24 cellular contexts compared by ENCODE assay signal in genomic region chr12:48446372-48446771, GRCh38. TPM values are rescaled to one million over a fixed set of nuclear protein-coding genes. Genes with fewer than 3 reads are reported as not detected.
DNase-seq lines count a peak whose midpoint lies in the region; ATAC-seq and TF ChIP-seq lines count a peak whose summit lies in the region.
"Had no signal": no experiment of that assay in that cellular context is flagged by ENCODE, and none has a peak within 500 bp of the region (broad histone marks: within the 10 kb centered on the region; RNA-seq: fewer than 3 reads in every experiment).

No MANE protein-coding gene starts in this region.

- H3K4me3 ChIP-seq in heart left ventricle = no peak overlapping the region
- H3K4me3 ChIP-seq in right cardiac atrium (ENCODE audit: low read length) = no peak overlapping the region
- H3K4me3 ChIP-seq in KMS-11 (IDR thresholded peaks at IDR 0.05; ENCODE audit: insufficient read depth, low read depth, low read length) = no peak overlapping the region
- no peak overlapping the region for H3K4me3 ChIP-seq in neuronal stem cell (ENCODE audit: low read length in 2 of 2)
- H3K4me3 ChIP-seq: SJSA1, uterus had no signal

- no peak overlapping the region for H3K9ac ChIP-seq in KMS-11
- H3K9ac ChIP-seq in neuronal stem cell (ENCODE audit: low read depth, low read length, poor library complexity) = no peak overlapping the region

- H3K9me3 Mint-ChIP-seq in progenitor cell of endocrine pancreas (ENCODE audit: low read depth) = peaks cover 6% of the 10 kb centered on the region

- H3K27ac ChIP-seq in heart left ventricle = peak overlapping the region in 4 of 12 donors; percentile 2 to 51 (median 30)
- no peak overlapping the region for H3K27ac ChIP-seq in right cardiac atrium (ENCODE audit: low read length)
- no peak overlapping the region for H3K27ac ChIP-seq in KMS-11
- H3K27ac ChIP-seq in neuronal stem cell (replicated peaks; ENCODE audit: low read length) = no peak overlapping the region
- H3K27ac ChIP-seq: HL-60, neutrophil, SJSA1, uterus had no signal

- H3K4me1 ChIP-seq in heart left ventricle (peaks cover 0 to 15% (median 8%) of the 10 kb centered on the region in 12 donors), right cardiac atrium (ENCODE audit: control insufficient read depth, insufficient read depth, low read length) (peaks cover 2% of the 10 kb centered on the region), KMS-11 (ENCODE audit: low read depth, poor library complexity, severe bottlenecking) (peaks cover 15% of the 10 kb centered on the region), neuronal stem cell (ENCODE audit: control insufficient read depth in 2 of 2, insufficient read depth in 1 of 2, low read depth in 1 of 2, low read length in 2 of 2) (peaks cover 17 to 34% of the 10 kb centered on the region in 2 donors)
- H3K4me1 ChIP-seq: SJSA1, uterus had no signal

- 32 to 44% (median 34%) methylated on average over 3 of the region's 3 CpGs for WGBS in heart left ventricle, 4 donors
- 42% methylated on average over 3 of the region's 3 CpGs for WGBS in right cardiac atrium
- WGBS in neuronal stem cell (ENCODE audit: extremely low coverage in 2 of 2, insufficient read length in 2 of 2, insufficient replicate concordance in 1 of 2), 2 donors = no CpG with 5 or more reads among the region's 3 CpGs

- no peaks in the 10 kb centered on the region for H3K4me1 Mint-ChIP-seq in progenitor cell of endocrine pancreas (ENCODE audit: low read depth)

- H3K27me3 ChIP-seq in heart left ventricle = no peaks in the 10 kb centered on the region
- no peaks in the 10 kb centered on the region for H3K27me3 ChIP-seq in right cardiac atrium (ENCODE audit: control insufficient read depth, insufficient read depth)
- H3K27me3 ChIP-seq in KMS-11 (ENCODE audit: insufficient read depth, low read depth) = no peaks in the 10 kb centered on the region
- no peaks in the 10 kb centered on the region for H3K27me3 ChIP-seq in neuronal stem cell (ENCODE audit: control insufficient read depth in 3 of 3, insufficient read depth in 3 of 3, low read depth in 1 of 3, low read length in 3 of 3)
- H3K27me3 ChIP-seq: neutrophil, SJSA1, uterus had no signal

- H3K27ac Mint-ChIP-seq in progenitor cell of endocrine pancreas = no peak overlapping the region
- H3K27ac Mint-ChIP-seq: activated T-helper 2 cell treated with anti-CD3 and anti-CD28 coated beads, Interferon-gamma antibody, Interleukin-2, Interleukin-4, amounts not matched to agents 10 μg/mL and 5 μg/mL and 100 μg/mL, durations not matched to agents 14 hours and 24 hours and 36 hours; CD8-positive, alpha-beta memory T cell had no signal

- no peak overlapping the region for H2BK15ac ChIP-seq in neuronal stem cell (ENCODE audit: low read length)

- H4K20me1 ChIP-seq in KMS-11 (ENCODE audit: insufficient read depth) = no peaks in the 10 kb centered on the region

- H2AFZ ChIP-seq in KMS-11 (ENCODE audit: low read depth) (peak overlapping the region; percentile 15; the same call in 1 of the 2 replicates), neuronal stem cell (ENCODE audit: low read length) (peak overlapping the region; percentile 7)

- H4K8ac ChIP-seq in neuronal stem cell (ENCODE audit: low read depth, low read length) = no peak overlapping the region

- H3K36me3 ChIP-seq in heart left ventricle (no peaks in the 10 kb centered on the region), KMS-11 (ENCODE audit: insufficient read depth) (no peaks in the 10 kb centered on the region), neuronal stem cell (replicated peaks in 1 of 2; ENCODE audit: control insufficient read depth in 2 of 2, insufficient read depth in 2 of 2, low read length in 2 of 2) (no peaks in the 10 kb centered on the region)
- H3K36me3 ChIP-seq: neutrophil, SJSA1, uterus had no signal

- no peak for TF ChIP-seq CTCF in heart left ventricle (IDR thresholded peaks at IDR 0.05)
- TF ChIP-seq CTCF in KMS-11 (conservative IDR thresholded peaks at IDR 0.05; ENCODE audit: low read depth, low read length) = no peak
- TF ChIP-seq CTCF in progenitor cell of endocrine pancreas (IDR thresholded peaks at IDR 0.05; ENCODE audit: unreplicated experiment) = no peak

- ATAC-seq in heart left ventricle = peak in 3 of 4 donors; percentile 52 to 79 (median 61)
- ATAC-seq in right cardiac atrium = no peak
- ATAC-seq: HCT116 had no signal

- no peak overlapping the region for H4K91ac ChIP-seq in neuronal stem cell (ENCODE audit: low read depth, low read length, poor library complexity)

- intact Hi-C loops in heart left ventricle (cut with DNase I) (loop anchor here in 1 of 10 donors (10.0 kb wide), 1 partner anchor 92 kb away; the partner anchor contains the start of gene ZNF641), right cardiac atrium (cut with DNase I) (no loop called here)

- H3K9me3 ChIP-seq in heart left ventricle (peaks cover 0 to 14% (median 0%) of the 10 kb centered on the region in 12 donors), right cardiac atrium (ENCODE audit: control insufficient read depth, low read length) (no peaks in the 10 kb centered on the region), neuronal stem cell (replicated peaks in 1 of 2; ENCODE audit: control insufficient read depth in 2 of 2, insufficient read depth in 1 of 2, low read depth in 1 of 2, low read length in 2 of 2) (peaks cover 0 to 8% of the 10 kb centered on the region in 2 donors)
- H3K9me3 ChIP-seq: neutrophil, SJSA1, uterus had no signal

- H3K4me2 ChIP-seq in KMS-11 (peak overlapping the region; percentile 15; the same call in 1 of the 2 replicates), neuronal stem cell (ENCODE audit: insufficient read depth, low read length, poor library complexity, severe bottlenecking) (no peak overlapping the region)

- no peak overlapping the region for H2BK12ac ChIP-seq in neuronal stem cell (ENCODE audit: low read length)

- H3K79me1 ChIP-seq in neuronal stem cell (ENCODE audit: low read depth, low read length) = no peaks in the 10 kb centered on the region

- no peak overlapping the region for H2AK5ac ChIP-seq in neuronal stem cell (ENCODE audit: low read depth, low read length)

- TF ChIP-seq POLR2A in heart left ventricle (IDR thresholded peaks at IDR 0.05) = no peak

- peaks cover 3% of the 10 kb centered on the region for H3K27me3 Mint-ChIP-seq in progenitor cell of endocrine pancreas

- H3K4ac ChIP-seq in neuronal stem cell (ENCODE audit: low read length) = no peak overlapping the region

- H3K14ac ChIP-seq in neuronal stem cell (ENCODE audit: low read length) = no peak overlapping the region

- no peak overlapping the region for H2BK5ac ChIP-seq in neuronal stem cell (ENCODE audit: low read length)

- no peaks in the 10 kb centered on the region for H3K79me2 ChIP-seq in KMS-11 (ENCODE audit: insufficient read depth, low read depth)

- no peak overlapping the region for H3K18ac ChIP-seq in neuronal stem cell (ENCODE audit: low read length)

- H2BK120ac ChIP-seq in neuronal stem cell (ENCODE audit: low read depth, low read length) = no peak overlapping the region

- DNase-seq in heart left ventricle = peak in 2 of 5 donors; percentile 12 to 22
- DNase-seq in right cardiac atrium = no peak
- peak; percentile 14 to 34 for DNase-seq in dermis microvascular lymphatic vessel endothelial cell (ENCODE audit: low read depth in 2 of 2)
- no peak for DNase-seq in neuronal stem cell (ENCODE audit: low spot score)
- DNase-seq in stimulated activated CD4-positive, alpha-beta T cell treated with anti-CD3 and anti-CD28 coated beads, Interleukin-4, amount 100 ng/mL, for 24 hours = no peak
- DNase-seq in NCI-H2196 treated with DMSO at 0.1 percent for 48 hours (lab: John Stamatoyannopoulos, UW; ENCODE audit: unreplicated experiment) = no peak
- DNase-seq in progenitor cell of endocrine pancreas (ENCODE audit: low spot score, unreplicated experiment) = no peak
- DNase-seq: activated CD4-positive, CD25-positive, alpha-beta regulatory T cell treated with anti-CD3 and anti-CD28 coated beads, Interleukin-2, amount 50 U/mL, for 72 hours; CD8-positive, alpha-beta memory T cell; midbrain; NCI-H2081; NCI-H510A; stimulated activated CD4-positive, alpha-beta T cell treated with anti-CD3 and anti-CD28 coated beads, Interleukin-4, amount 100 ng/mL, for 1 hour; uterus had no signal

- H3K23ac ChIP-seq in neuronal stem cell (ENCODE audit: low read depth, low read length, poor library complexity) = no peak overlapping the region

- no peak overlapping the region for H3K4me3 Mint-ChIP-seq in progenitor cell of endocrine pancreas (ENCODE audit: low read depth)
- H3K4me3 Mint-ChIP-seq: CD8-positive, alpha-beta memory T cell had no signal

- no peaks in the 10 kb centered on the region for H3K36me3 Mint-ChIP-seq in progenitor cell of endocrine pancreas (ENCODE audit: insufficient read depth)

RNA-seq across cellular contexts. Expression of gene ANP32D, which starts 26.0 kb away (rescaled TPM):
- not detected for total RNA-seq in heart left ventricle
- not detected for polyA plus RNA-seq in heart left ventricle
- total RNA-seq in right cardiac atrium = not detected
- polyA plus RNA-seq in right cardiac atrium = not detected
- not detected in 2 replicates for total RNA-seq in dermis microvascular lymphatic vessel endothelial cell
- not detected for polyA plus RNA-seq in neuronal stem cell (2013, experiment 1 of 2)
- polyA plus RNA-seq in neuronal stem cell (2013, experiment 2 of 2) = not detected
- not detected in 2 replicates for total RNA-seq in progenitor cell of endocrine pancreas
- total RNA-seq: activated T-helper 2 cell treated with anti-CD3 and anti-CD28 coated beads, Interferon-gamma antibody, Interleukin-2, Interleukin-4, amounts not matched to agents 10 μg/mL and 5 μg/mL and 100 μg/mL, durations not matched to agents 14 hours and 24 hours and 36 hours; CD8-positive, alpha-beta memory T cell; fibroblast of villous mesenchyme; kidney epithelial cell; OCI-LY7; SJSA1; subcutaneous adipose tissue; uterus had no signal
- polyA plus RNA-seq: CD8-positive, alpha-beta memory T cell had no signal

RNA-seq across cellular contexts. Expression of gene C12orf54, which starts 35.9 kb away (rescaled TPM):
- total RNA-seq in heart left ventricle (not detected), right cardiac atrium (not detected), dermis microvascular lymphatic vessel endothelial cell (not detected in 2 replicates), progenitor cell of endocrine pancreas (not detected in 2 replicates)
- polyA plus RNA-seq in heart left ventricle (not detected), right cardiac atrium (not detected)
- polyA plus RNA-seq in neuronal stem cell (2013, experiment 1 of 2) = not detected
- polyA plus RNA-seq in neuronal stem cell (2013, experiment 2 of 2) = not detected
- total RNA-seq: activated T-helper 2 cell treated with anti-CD3 and anti-CD28 coated beads, Interferon-gamma antibody, Interleukin-2, Interleukin-4, amounts not matched to agents 10 μg/mL and 5 μg/mL and 100 μg/mL, durations not matched to agents 14 hours and 24 hours and 36 hours; CD8-positive, alpha-beta memory T cell; fibroblast of villous mesenchyme; kidney epithelial cell; OCI-LY7; subcutaneous adipose tissue had no signal
- polyA plus RNA-seq: CD8-positive, alpha-beta memory T cell had no signal

Comparison
In these comparisons a context has a peak if more than half of its experiments do, and no peak if none do; other contexts are left out.
1. ATAC-seq: peak in heart left ventricle (3 of 4); none in right cardiac atrium (0 of 2).
2. DNase-seq: peak in dermis microvascular lymphatic vessel endothelial cell (2 of 2); none in right cardiac atrium (0 of 3), neuronal stem cell (single experiment), stimulated activated CD4-positive, alpha-beta T cell treated with anti-CD3 and anti-CD28 coated beads, Interleukin-4, amount 100 ng/mL, for 24 hours (single experiment), NCI-H2196 treated with DMSO at 0.1 percent for 48 hours (single experiment) and progenitor cell of endocrine pancreas (single experiment).